1 cellular context compared by ENCODE assay signal in genomic region chr6:158972241-158973233, GRCh38.
TF ChIP-seq lines count a peak whose summit lies in the region.

No MANE protein-coding gene starts in this region.

TF ChIP-seq in GM12878, 131 proteins besides CTCF, POLR2A, EP300 and RAD21 (continued from another document):
- TF ChIP-seq REST (IDR thresholded peaks at IDR 0.05; ENCODE audit: low read depth, low read length), result no peak
- no peak for TF ChIP-seq BRCA1 (IDR thresholded peaks at IDR 0.05; ENCODE audit: low read depth, low read length)
- no peak for TF ChIP-seq BACH1 (IDR thresholded peaks at IDR 0.05; ENCODE audit: borderline replicate concordance)
- TF ChIP-seq CHD2 (IDR thresholded peaks at IDR 0.05; ENCODE audit: borderline replicate concordance, low read depth, low read length), result no peak
- TF ChIP-seq HDGF (IDR thresholded peaks at IDR 0.05), result no peak
- TF ChIP-seq TCF3 (IDR thresholded peaks at IDR 0.05; ENCODE audit: borderline replicate concordance, insufficient read depth, low read depth, low read length), result no peak
- TF ChIP-seq NBN (IDR thresholded peaks at IDR 0.05), result no peak
- no peak for TF ChIP-seq ZBTB33 (IDR thresholded peaks at IDR 0.05)
- no peak for TF ChIP-seq HSF1 (IDR thresholded peaks at IDR 0.05; ENCODE audit: low read depth, low read length)
- no peak for TF ChIP-seq E4F1 (IDR thresholded peaks at IDR 0.05; ENCODE audit: borderline replicate concordance, partially characterized antibody)
- peak; percentile 13; the same call in 1 of the 2 replicates for TF ChIP-seq RUNX3 (IDR thresholded peaks at IDR 0.05; ENCODE audit: low read length)
- no peak for TF ChIP-seq ZNF687 (IDR thresholded peaks at IDR 0.05)
- no peak for TF ChIP-seq FOXK2 (IDR thresholded peaks at IDR 0.05)
- no peak for TF ChIP-seq RB1 (IDR thresholded peaks at IDR 0.05; ENCODE audit: borderline replicate concordance)
- no peak for TF ChIP-seq CBX5 (IDR thresholded peaks at IDR 0.05; ENCODE audit: low read depth)
- TF ChIP-seq BCL11A (IDR thresholded peaks at IDR 0.05; ENCODE audit: low read depth, low read length), result no peak
- TF ChIP-seq STAT1 (conservative IDR thresholded peaks at IDR 0.05), result no peak
- TF ChIP-seq SREBF2 (IDR thresholded peaks at IDR 0.05; ENCODE audit: low read length), result no peak
- TF ChIP-seq GATAD2B (conservative IDR thresholded peaks at IDR 0.05; ENCODE audit: low read depth), result no peak
- no peak for TF ChIP-seq IRF4 (IDR thresholded peaks at IDR 0.05; ENCODE audit: low read depth, low read length)
- no peak for TF ChIP-seq SMAD1 (IDR thresholded peaks at IDR 0.05; ENCODE audit: low read depth, partially characterized antibody)
- 0 out of 2 replicates have a peak, but pooled peaks have one; percentile 31 for TF ChIP-seq FOXM1 (IDR thresholded peaks at IDR 0.05; ENCODE audit: low read depth, low read length)
- peak; percentile 67 for TF ChIP-seq SKIL (IDR thresholded peaks at IDR 0.05; ENCODE audit: low read depth, poor library complexity, severe bottlenecking)
- TF ChIP-seq TBL1XR1 (IDR thresholded peaks at IDR 0.05; ENCODE audit: low read depth, low read length), result no peak
- no peak for TF ChIP-seq SRF (IDR thresholded peaks at IDR 0.05; ENCODE audit: low read depth in 2 of 2, low read length in 2 of 2)
- TF ChIP-seq USF2 (IDR thresholded peaks at IDR 0.05; ENCODE audit: borderline replicate concordance, low read depth, low read length), result no peak
- no peak for TF ChIP-seq YY1 (IDR thresholded peaks at IDR 0.05; ENCODE audit: low read depth, low read length)
TF ChIP-seq in GM12878: peak in this region for 6.
